9 cellular contexts compared by ENCODE assay signal in the genomic region with DNA sequence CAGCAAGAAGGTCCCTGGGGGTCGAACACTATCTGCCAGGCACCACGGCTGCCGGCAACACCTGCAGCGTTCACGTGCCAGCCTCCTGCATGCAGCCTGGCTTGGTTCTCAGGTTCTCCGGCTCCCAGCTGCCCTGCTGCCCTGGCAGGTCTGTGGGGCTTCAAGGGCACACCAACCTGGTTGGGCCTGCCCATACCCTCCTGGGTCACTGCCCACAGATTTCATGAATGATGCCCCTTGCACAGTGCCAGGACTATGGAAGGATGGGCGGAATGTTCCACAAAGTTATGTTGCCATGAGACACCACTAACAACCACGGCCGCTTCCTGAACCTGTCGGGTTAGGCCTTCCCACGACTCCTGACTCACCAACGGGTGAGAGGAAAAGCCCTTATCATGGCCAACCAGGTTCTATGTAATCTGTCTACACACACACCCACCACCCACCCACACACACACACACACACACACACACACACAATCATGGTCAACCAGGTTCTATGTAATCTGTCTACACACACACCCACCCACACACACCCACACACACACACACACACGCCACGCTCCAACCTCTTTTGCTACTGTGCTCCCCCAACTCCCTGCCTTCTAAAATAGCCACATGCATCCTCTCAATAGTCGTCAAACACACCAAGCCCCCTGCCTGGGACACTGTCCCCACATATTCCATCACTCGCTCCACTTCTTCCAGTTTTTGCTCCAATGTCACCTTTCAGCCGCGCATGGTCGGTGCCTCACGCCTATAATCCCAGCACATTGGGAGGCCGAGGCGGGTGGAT. TPM values are rescaled to one million over a fixed set of nuclear protein-coding genes. Genes with fewer than 3 reads are reported as not detected.
DNase-seq lines count a peak whose midpoint lies in the region; ATAC-seq, FAIRE-seq and TF ChIP-seq lines count a peak whose summit lies in the region.
"Had no signal": no experiment of that assay in that cellular context is flagged by ENCODE, and none has a peak within 500 bp of the region (broad histone marks: within the 10 kb centered on the region; RNA-seq: fewer than 3 reads in every experiment).

No MANE protein-coding gene starts in this region.

- TF ChIP-seq POLR2A in erythroblast (IDR thresholded peaks at IDR 0.05; ENCODE audit: low read length): peak; percentile 41

- ATAC-seq in psoas muscle: peak; percentile 72 to 77 (median 76)
- ATAC-seq in HG03045 (IDR thresholded peaks at IDR 0.05; ENCODE audit: unreplicated experiment): no peak
- no peak for ATAC-seq in HG02870 (IDR thresholded peaks at IDR 0.05; ENCODE audit: unreplicated experiment)

- H2AFZ ChIP-seq in GM23248: no peak overlapping the region

- H3K36me3 ChIP-seq in GM23248 (ENCODE audit: low read depth) (peaks cover 5% of the 10 kb centered on the region; the same call in 1 of the 2 replicates), psoas muscle (ENCODE audit: insufficient read depth in 1 of 2, low read depth in 1 of 2) (no peaks in the 10 kb centered on the region)

- in situ Hi-C loops in GM23248 (cut with MboI): no loop called here

- whole genome bisulfite sequencing in GM23248 (ENCODE audit: low coverage in 1 of 2, low lambda C conversion rate in 2 of 2, missing lambda C conversion rate in 2 of 2), 2 experiments: 75% methylated on average over 22 of the region's 22 CpGs
- WGBS in psoas muscle, 3 donors: 42 to 49% (median 48%) methylated on average over 22 of the region's 22 CpGs

- H3K27me3 ChIP-seq in GM23248 (replicated peaks; ENCODE audit: insufficient read depth) (no peaks in the 10 kb centered on the region), psoas muscle (ENCODE audit: insufficient read depth in 3 of 3, low read length in 2 of 3) (no peaks in the 10 kb centered on the region)

- no peaks in the 10 kb centered on the region; the same call in 1 of the 2 replicates for H4K20me1 ChIP-seq in GM23248 (ENCODE audit: insufficient read depth)

- H3K4me1 ChIP-seq in GM23248 (ENCODE audit: insufficient read depth): peaks cover 67% of the 10 kb centered on the region
- H3K4me1 ChIP-seq in psoas muscle: peaks cover 73% of the 10 kb centered on the region

- FAIRE-seq in RCC 7860 (lab: Jason Lieb, UNC): no peak
- FAIRE-seq: colon had no signal

- H3F3A ChIP-seq in GM23248 (ENCODE audit: insufficient read depth): peaks cover 69% of the 10 kb centered on the region

- peak; percentile 92 for DNase-seq in GM23248
- peak; percentile 86 for DNase-seq in RCC 7860 (ENCODE audit: low spot score)
- DNase-seq in erythroblast (lab: John Stamatoyannopoulos, UW): peak; percentile 96 to 99
- peak; percentile 66 to 81 for DNase-seq in psoas muscle
- no peak for DNase-seq in stimulated activated naive CD4-positive, alpha-beta T cell (lab: John Stamatoyannopoulos, UW)
- DNase-seq in NCI-H1436 treated with DMSO at 0.1 percent for 48 hours (lab: John Stamatoyannopoulos, UW): no peak

- peaks cover 100% of the 10 kb centered on the region for H3K79me2 ChIP-seq in GM23248 (ENCODE audit: insufficient read depth)

- H3K4me3 ChIP-seq in GM23248 (no peak overlapping the region), psoas muscle (no peak overlapping the region)

- H3K9me3 ChIP-seq in GM23248 (ENCODE audit: low read depth) (no peaks in the 10 kb centered on the region), psoas muscle (no peaks in the 10 kb centered on the region)

- intact Hi-C loops in psoas muscle (cut with DNase I): loop anchor here in 1 of 2 donors (5.0 kb wide), 1 partner anchor 32 kb away; the partner anchor contains the start of gene HSPG2

- H3K27ac ChIP-seq in GM23248 (peak overlapping the region; percentile 96), psoas muscle (peak overlapping the region; percentile 72)

- H3K4me2 ChIP-seq in GM23248 (ENCODE audit: unreplicated experiment): no peak overlapping the region

- H3K9ac ChIP-seq in GM23248: peak overlapping the region; percentile 84

- no peaks in the 10 kb centered on the region for H3K9me2 ChIP-seq in GM23248 (ENCODE audit: insufficient read depth)

- TF ChIP-seq CTCF in psoas muscle (IDR thresholded peaks at IDR 0.05): no peak

RNA-seq across cellular contexts. Expression of gene HSPG2, which starts 32.2 kb away (rescaled TPM):
- 407 and 458 TPM in 2 replicates for total RNA-seq in GM23248 (2014; rRNA removed; shearing (Covaris generic))
- polyA plus RNA-seq in GM23248 (2016; fragmentation: Nextera tagmentation; extraction: Ambion mirVana): 123 and 126 TPM in 2 replicates
- total RNA-seq in psoas muscle: 100 to 1,000 TPM; 102 to 168 (median 135) TPM
- 10 to 100 TPM; 24.5 to 74.8 (median 43.8) TPM for polyA plus RNA-seq in psoas muscle

Comparison
In these comparisons a context has a peak if more than half of its experiments do, and no peak if none do; other contexts are left out.
1. DNase-seq: peak in GM23248 (single experiment), RCC 7860 (single experiment), erythroblast (2 of 2) and psoas muscle (2 of 2); none in stimulated activated naive CD4-positive, alpha-beta T cell (0 of 6) and NCI-H1436 treated with DMSO at 0.1 percent for 48 hours (single experiment).
2. ATAC-seq: peak in psoas muscle (4 of 4); none in HG03045 (single experiment) and HG02870 (single experiment).